In the genomic region with DNA sequence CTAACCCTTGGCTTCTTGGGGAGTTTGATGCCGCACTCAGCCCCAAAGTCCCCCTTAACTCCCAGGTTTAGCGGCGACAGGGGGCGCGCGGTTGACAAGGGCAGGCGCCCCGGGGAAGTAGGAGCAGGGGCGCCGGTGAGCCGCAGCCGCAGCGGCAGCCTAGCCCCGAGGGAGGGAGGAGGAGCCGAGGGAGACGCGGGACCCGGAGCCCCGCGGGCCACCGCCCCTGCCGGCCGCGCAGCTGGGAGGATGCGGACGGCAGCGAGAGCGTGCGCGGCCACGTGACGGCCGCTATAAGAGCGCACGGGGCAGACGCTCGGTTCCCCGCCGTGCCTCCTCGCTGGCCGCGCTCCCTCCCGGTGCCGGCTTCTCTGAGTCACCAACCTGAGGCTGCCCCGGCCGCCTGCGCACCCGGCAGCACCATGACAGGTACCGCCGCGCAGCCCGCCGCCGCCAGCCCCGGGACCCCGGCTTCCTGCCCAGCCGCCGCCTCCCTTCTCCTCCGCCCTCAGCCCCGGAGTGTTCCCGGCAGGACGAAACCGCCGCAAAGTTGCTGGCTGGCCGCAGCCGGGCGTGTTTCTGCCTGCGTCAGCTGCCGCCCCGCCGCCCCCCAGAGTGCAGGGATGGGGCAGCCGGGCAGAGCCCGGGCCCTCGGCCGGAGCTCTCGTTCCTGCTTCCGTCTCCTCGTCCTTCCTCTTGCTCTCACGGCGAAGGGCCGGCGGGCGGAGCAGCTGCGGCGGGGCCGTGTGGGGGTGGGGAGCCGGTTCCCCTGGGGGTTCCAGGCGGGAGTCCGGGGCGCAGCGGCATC, we compare ENCODE assay signal across 8 cellular contexts. TPM values are rescaled to one million over a fixed set of nuclear protein-coding genes. Genes with fewer than 3 reads are reported as not detected.
DNase-seq lines count a peak whose midpoint lies in the region; ATAC-seq lines count a peak whose summit lies in the region.

GYG1 (plus strand) TSS at position 322 of the 808 bp plus-strand sequence; CDS start at position 423, 101 bp downstream.

- peaks cover 10 to 39% (median 26%) of the 10 kb centered on the region in 4 donors for H3K4me1 Mint-ChIP-seq in CD4-positive, CD25-positive, alpha-beta regulatory T cell

- peak within 1 kb of the TSS; percentile 80 to 90 (median 89) for H3K27ac Mint-ChIP-seq in CD4-positive, CD25-positive, alpha-beta regulatory T cell

- H3K27ac ChIP-seq in CD4-positive, CD25-positive, alpha-beta regulatory T cell (ENCODE audit: insufficient read depth, low read length, poor library complexity, severe bottlenecking), result peak within 1 kb of the TSS; percentile 74
- H3K27ac ChIP-seq in mesodermal cell (ENCODE audit: low read depth, low read length, severe bottlenecking), result peak within 1 kb of the TSS; percentile 41

- H3K27me3 Mint-ChIP-seq in CD4-positive, CD25-positive, alpha-beta regulatory T cell, result no peaks in the 10 kb centered on the region

- in situ Hi-C loops in endometrial microvascular endothelial cells (cut with HindIII; ENCODE audit: inconsistent ontology term, low pct_unique_long_range_greater_than_20kb, low sequenced_read_pairs), result no loop called here

- H3K36me3 Mint-ChIP-seq in CD4-positive, CD25-positive, alpha-beta regulatory T cell, result peaks cover 10% of the 10 kb centered on the region

- peak; percentile 71 to 88 (median 81) for DNase-seq in CD4-positive, CD25-positive, alpha-beta regulatory T cell
- peak; percentile 76 for DNase-seq in NT2/D1 (ENCODE audit: low read depth, low spot score)
- DNase-seq in activated CD8-positive, alpha-beta memory T cell treated with anti-CD3 and anti-CD28 coated beads, Interleukin-2, amount 50 U/mL, for 1 hour (ENCODE audit: extremely low read depth), result peak; percentile 55
- DNase-seq in stimulated activated CD8-positive, alpha-beta memory T cell treated with anti-CD3 and anti-CD28 coated beads, Interleukin-15, amount 100 ng/mL, for 48 hours (ENCODE audit: low read depth in 2 of 2), result peak; percentile 69 to 70

- H3K27me3 ChIP-seq in CD4-positive, CD25-positive, alpha-beta regulatory T cell (ENCODE audit: control insufficient read depth, insufficient read depth, low read length), result no peaks in the 10 kb centered on the region
- peaks cover 17% of the 10 kb centered on the region for H3K27me3 ChIP-seq in NT2/D1 (ENCODE audit: insufficient read depth, insufficient read length)

- H3K4me1 ChIP-seq in CD4-positive, CD25-positive, alpha-beta regulatory T cell (ENCODE audit: control insufficient read depth, insufficient read depth, low read length, poor library complexity, severe bottlenecking), result peaks cover 28% of the 10 kb centered on the region
- H3K4me1 ChIP-seq in NT2/D1 (ENCODE audit: insufficient read depth, insufficient read length), result peaks cover 4% of the 10 kb centered on the region
- no peaks in the 10 kb centered on the region for H3K4me1 ChIP-seq in mesodermal cell (ENCODE audit: control insufficient read depth, insufficient read depth, low read length, poor library complexity, severe bottlenecking)

- WGBS in mesodermal cell (ENCODE audit: insufficient coverage in 2 of 2), 2 experiments, result 0% methylated on average over 38 to 50 of the region's 91 CpGs

- no peaks in the 10 kb centered on the region for H3K9me3 ChIP-seq in CD4-positive, CD25-positive, alpha-beta regulatory T cell (ENCODE audit: control insufficient read depth in 2 of 2, low read length in 2 of 2)
- H3K9me3 ChIP-seq in NT2/D1 (ENCODE audit: insufficient read depth, low read length), result no peaks in the 10 kb centered on the region
- no peaks in the 10 kb centered on the region for H3K9me3 ChIP-seq in mesodermal cell (ENCODE audit: control insufficient read depth, low read length)

- H3K4me3 Mint-ChIP-seq in CD4-positive, CD25-positive, alpha-beta regulatory T cell, result peak within 1 kb of the TSS; percentile 80 to 92 (median 87)

- H3K9me3 Mint-ChIP-seq in CD4-positive, CD25-positive, alpha-beta regulatory T cell, result no peaks in the 10 kb centered on the region

- peak within 1 kb of the TSS; percentile 83 for H3K9ac ChIP-seq in NT2/D1 (ENCODE audit: insufficient read length, low read depth)

- H3K36me3 ChIP-seq in CD4-positive, CD25-positive, alpha-beta regulatory T cell (ENCODE audit: control insufficient read depth, insufficient read depth, low read length), result peaks cover 5% of the 10 kb centered on the region
- H3K36me3 ChIP-seq in NT2/D1 (ENCODE audit: insufficient read depth, insufficient read length, low read length) (peaks cover 21% of the 10 kb centered on the region), mesodermal cell (ENCODE audit: control insufficient read depth, insufficient read depth, low read length) (peaks cover 24% of the 10 kb centered on the region)

- peak within 1 kb of the TSS; percentile 89 for H3K4me3 ChIP-seq in CD4-positive, CD25-positive, alpha-beta regulatory T cell (ENCODE audit: low read depth, low read length)
- H3K4me3 ChIP-seq in NT2/D1 (ENCODE audit: insufficient read length, low read depth) (peak within 1 kb of the TSS; percentile 64), mesodermal cell (ENCODE audit: extremely low read depth, insufficient read depth, low read length, poor library complexity, severe bottlenecking) (peak within 1 kb of the TSS; percentile 70)

- ATAC-seq in CD4-positive, CD25-positive, alpha-beta regulatory T cell (ENCODE audit: low read depth in 2 of 2), result peak; percentile 89 to 90
- ATAC-seq in GM19324 (IDR thresholded peaks at IDR 0.05; ENCODE audit: low FRiP score, unreplicated experiment) (peak; percentile 94), HG03460 (IDR thresholded peaks at IDR 0.05; ENCODE audit: unreplicated experiment) (peak; percentile 80)

RNA-seq across cellular contexts. Expression of gene GYG1, which starts in this region (rescaled TPM):
- total RNA-seq in CD4-positive, CD25-positive, alpha-beta regulatory T cell, result 19.2 TPM
- polyA plus RNA-seq in CD4-positive, CD25-positive, alpha-beta regulatory T cell, result 10 to 100 TPM; 56.4 to 59.3 (median 57.6) TPM
- total RNA-seq in endometrial microvascular endothelial cells (ENCODE audit: inconsistent ontology term), result 73.1 TPM
- polyA plus RNA-seq in mesodermal cell (2013, experiment 1 of 2), result 45.2 TPM
- polyA plus RNA-seq in mesodermal cell (2013, experiment 2 of 2), result 45.9 TPM

Comparison
In these comparisons a context has a peak if more than half of its experiments do, and no peak if none do; other contexts are left out.
1. Peak in every context shown above with its lines: DNase-seq, ATAC-seq, H3K4me3 ChIP-seq and H3K27ac ChIP-seq.